In genomic region chr15:64915518-64916227, GRCh38 we compare ENCODE assay signal across 17 cellular contexts. TPM values are rescaled to one million over a fixed set of nuclear protein-coding genes. Genes with fewer than 3 reads are reported as not detected.
A peak's percentile ranks its signal among the peaks of the same experiment; 100 is the strongest.
DNase-seq lines count a peak whose midpoint lies in the region; ATAC-seq, FAIRE-seq and TF ChIP-seq lines count a peak whose summit lies in the region.
"Had no signal": no experiment of that assay in that cellular context is flagged by ENCODE, and none has a peak within 500 bp of the region (broad histone marks: within the 10 kb centered on the region; RNA-seq: fewer than 3 reads in every experiment).

No MANE protein-coding gene starts in this region.

- peak overlapping the region; percentile 57 for H3K27ac Mint-ChIP-seq in activated CD8-positive, alpha-beta T cell treated with anti-CD3 and anti-CD28 coated beads, Interleukin-2, amount 10 ng/mL, durations not matched to agents 7 days and 5 days
- H3K27ac Mint-ChIP-seq in activated CD8-positive, alpha-beta T cell treated with anti-CD3 and anti-CD28 coated beads for 36 hours = no peak overlapping the region
- H3K27ac Mint-ChIP-seq in WTC11 = peak overlapping the region; percentile 13; the same call in 1 of the 2 replicates
- H3K27ac Mint-ChIP-seq: HFFc6 had no signal

- H3K4me1 ChIP-seq in kidney (ENCODE audit: control insufficient read depth in 1 of 2, insufficient read depth in 1 of 2, low read depth in 1 of 2, low read length in 2 of 2) (peaks cover 0 to 5% of the 10 kb centered on the region in 2 donors), upper lobe of right lung (peaks cover 4% of the 10 kb centered on the region)

- H3K36me3 ChIP-seq in kidney (ENCODE audit: control insufficient read depth in 1 of 2, insufficient read depth in 2 of 2, low read length in 2 of 2) (no peaks in the 10 kb centered on the region), upper lobe of right lung (no peaks in the 10 kb centered on the region)

- no peak overlapping the region for H3K9ac ChIP-seq in kidney (ENCODE audit: low read length in 2 of 2)

- no peaks in the 10 kb centered on the region for H3K27me3 ChIP-seq in upper lobe of right lung

- H3K4me3 ChIP-seq in kidney (ENCODE audit: low read length in 2 of 2) = no peak overlapping the region
- no peak overlapping the region for H3K4me3 ChIP-seq in upper lobe of right lung

- H3K27me3 Mint-ChIP-seq in activated CD8-positive, alpha-beta T cell treated with anti-CD3 and anti-CD28 coated beads, Interleukin-2, amount 10 ng/mL, durations not matched to agents 7 days and 5 days (ENCODE audit: low read depth) = peaks cover 6% of the 10 kb centered on the region
- peaks cover 11% of the 10 kb centered on the region for H3K27me3 Mint-ChIP-seq in activated CD8-positive, alpha-beta T cell treated with anti-CD3 and anti-CD28 coated beads for 36 hours
- peaks cover 31% of the 10 kb centered on the region for H3K27me3 Mint-ChIP-seq in WTC11 (ENCODE audit: low read depth)

- no peaks in the 10 kb centered on the region for H3K36me3 Mint-ChIP-seq in activated CD8-positive, alpha-beta T cell treated with anti-CD3 and anti-CD28 coated beads, Interleukin-2, amount 10 ng/mL, durations not matched to agents 7 days and 5 days (ENCODE audit: low read depth)
- no peaks in the 10 kb centered on the region for H3K36me3 Mint-ChIP-seq in activated CD8-positive, alpha-beta T cell treated with anti-CD3 and anti-CD28 coated beads for 36 hours (ENCODE audit: low read depth)
- H3K36me3 Mint-ChIP-seq in WTC11 = no peaks in the 10 kb centered on the region

- peaks cover 58% of the 10 kb centered on the region for H3K4me1 Mint-ChIP-seq in activated CD8-positive, alpha-beta T cell treated with anti-CD3 and anti-CD28 coated beads, Interleukin-2, amount 10 ng/mL, durations not matched to agents 7 days and 5 days (ENCODE audit: low read depth)
- H3K4me1 Mint-ChIP-seq in activated CD8-positive, alpha-beta T cell treated with anti-CD3 and anti-CD28 coated beads for 36 hours (ENCODE audit: low read depth) = peaks cover 4% of the 10 kb centered on the region
- peaks cover 44% of the 10 kb centered on the region for H3K4me1 Mint-ChIP-seq in WTC11

- no peak for TF ChIP-seq CTCF in activated CD8-positive, alpha-beta T cell treated with anti-CD3 and anti-CD28 coated beads for 36 hours (IDR thresholded peaks at IDR 0.05)
- TF ChIP-seq CTCF in WTC11 (IDR thresholded peaks at IDR 0.05) = no peak
- no peak for TF ChIP-seq CTCF in kidney (IDR thresholded peaks at IDR 0.05; ENCODE audit: borderline replicate concordance, extremely low read depth, insufficient read depth)
- no peak for TF ChIP-seq CTCF in upper lobe of right lung (IDR thresholded peaks at IDR 0.05)

- DNase-seq in activated CD8-positive, alpha-beta T cell treated with anti-CD3 and anti-CD28 coated beads, Interleukin-2, amount 10 ng/mL, durations not matched to agents 7 days and 5 days = no peak
- DNase-seq in activated CD8-positive, alpha-beta T cell treated with anti-CD3 and anti-CD28 coated beads for 36 hours = no peak
- DNase-seq in WTC11 (ENCODE audit: low spot score) (no peak), kidney (peak; percentile 22), upper lobe of right lung (peak; percentile 45), T-helper 2 cell (no peak)
- DNase-seq: DMS 273 treated with DMSO at 0.1 percent for 48 hours, HFFc6, KBM-7, NCI-H1092, NCI-H1694, NCI-H774, RPMI8226 had no signal

- no peak for FAIRE-seq in kidney (lab: Jason Lieb, UNC)

- H3K9me3 Mint-ChIP-seq in activated CD8-positive, alpha-beta T cell treated with anti-CD3 and anti-CD28 coated beads, Interleukin-2, amount 10 ng/mL, durations not matched to agents 7 days and 5 days (ENCODE audit: insufficient read depth) = no peaks in the 10 kb centered on the region
- H3K9me3 Mint-ChIP-seq in activated CD8-positive, alpha-beta T cell treated with anti-CD3 and anti-CD28 coated beads for 36 hours = no peaks in the 10 kb centered on the region
- no peaks in the 10 kb centered on the region for H3K9me3 Mint-ChIP-seq in WTC11
- H3K9me3 Mint-ChIP-seq: HFFc6 had no signal

- H3K27ac ChIP-seq in kidney (ENCODE audit: low read depth in 2 of 2, low read length in 2 of 2) (no peak overlapping the region), upper lobe of right lung (no peak overlapping the region)
- H3K27ac ChIP-seq: 22Rv1, HL-60 had no signal

- POLR2A ChIA-PET in activated CD8-positive, alpha-beta T cell treated with anti-CD3 and anti-CD28 coated beads, Interleukin-2, amount 10 ng/mL, durations not matched to agents 7 days and 5 days (lab: Charles Lee) = interaction anchor here (0.6 to 0.8 kb wide), 2 partner anchors 21 to 140 kb away, joined by 3 read pairs; no protein-coding TSS in a partner anchor
- POLR2A ChIA-PET in activated CD8-positive, alpha-beta T cell treated with anti-CD3 and anti-CD28 coated beads for 36 hours (lab: Charles Lee) = interaction anchor here (1.3 kb wide), 1 partner anchor 21 kb away, joined by 5 read pairs; no protein-coding TSS in a partner anchor
- POLR2A ChIA-PET in WTC11 (lab: Charles Lee) = interaction anchor here (0.9 to 1.0 kb wide), 3 partner anchors 22 to 64 kb away, joined by 3 read pairs; no protein-coding TSS in a partner anchor

- intact Hi-C loops in activated CD8-positive, alpha-beta T cell treated with anti-CD3 and anti-CD28 coated beads for 36 hours (cut with micrococcal nuclease) = no loop called here
- intact Hi-C loops in kidney (cut with DNase I) = no loop called here
- intact Hi-C loops in upper lobe of right lung (cut with DNase I) = no loop called here

- ATAC-seq in activated CD8-positive, alpha-beta T cell treated with anti-CD3 and anti-CD28 coated beads, Interleukin-2, amount 10 ng/mL, durations not matched to agents 7 days and 5 days = no peak
- no peak for ATAC-seq in activated CD8-positive, alpha-beta T cell treated with anti-CD3 and anti-CD28 coated beads for 36 hours
- ATAC-seq in WTC11 (peak; percentile 23), upper lobe of right lung (no peak), GM19455 (IDR thresholded peaks at IDR 0.05; ENCODE audit: unreplicated experiment) (no peak), GM18520 (IDR thresholded peaks at IDR 0.05; ENCODE audit: unreplicated experiment) (no peak)

- H3K9me3 ChIP-seq in kidney (ENCODE audit: control insufficient read depth in 1 of 2, low read length in 2 of 2) = no peaks in the 10 kb centered on the region
- H3K9me3 ChIP-seq in upper lobe of right lung = no peaks in the 10 kb centered on the region

- no peak overlapping the region for H3K4me3 Mint-ChIP-seq in activated CD8-positive, alpha-beta T cell treated with anti-CD3 and anti-CD28 coated beads, Interleukin-2, amount 10 ng/mL, durations not matched to agents 7 days and 5 days
- no peak overlapping the region for H3K4me3 Mint-ChIP-seq in activated CD8-positive, alpha-beta T cell treated with anti-CD3 and anti-CD28 coated beads for 36 hours
- H3K4me3 Mint-ChIP-seq in WTC11 = no peak overlapping the region
- H3K4me3 Mint-ChIP-seq: HFFc6 had no signal

- CTCF ChIA-PET in activated CD8-positive, alpha-beta T cell treated with anti-CD3 and anti-CD28 coated beads, Interleukin-2, amount 10 ng/mL, durations not matched to agents 7 days and 5 days (lab: Charles Lee) = interaction anchor here (1.0 to 1.9 kb wide), 4 partner anchors 11 to 106 kb away, joined by 4 read pairs; no protein-coding TSS in a partner anchor
- CTCF ChIA-PET in activated CD8-positive, alpha-beta T cell treated with anti-CD3 and anti-CD28 coated beads for 36 hours (lab: Charles Lee) = interaction anchor here (1.0 to 1.6 kb wide), 2 partner anchors 9 to 21 kb away, joined by 3 to 5 read pairs; no protein-coding TSS in a partner anchor
- CTCF ChIA-PET in WTC11 (lab: Charles Lee) = interaction anchor here (0.7 to 2.2 kb wide), 8 partner anchors 10 to 296 kb away, joined by 3 to 8 read pairs (median 4); partner anchors contain the start of gene CILP

TF ChIP-seq in WTC11, 78 proteins besides CTCF, POLR2A, EP300 and RAD21:
- TF ChIP-seq TP53 (CRISPR knock-in tag; IDR thresholded peaks at IDR 0.05) = peak; percentile 54; the same call in 1 of the 2 replicates
- TF ChIP-seq ZNF263 (CRISPR knock-in tag; IDR thresholded peaks at IDR 0.05; ENCODE audit: low read depth) = peak; percentile 75
- TF ChIP-seq SMAD3 (CRISPR knock-in tag; IDR thresholded peaks at IDR 0.05; ENCODE audit: borderline replicate concordance) = peak; percentile 78; the same call in 1 of the 2 replicates
- peak; percentile 91 for TF ChIP-seq MAX (CRISPR knock-in tag; IDR thresholded peaks at IDR 0.05)
- TF ChIP-seq ZBTB21 (CRISPR knock-in tag; IDR thresholded peaks at IDR 0.05; ENCODE audit: borderline replicate concordance) = 0 out of 2 replicates have a peak, but pooled peaks have one; percentile 26
- no peak for TF ChIP-seq CREM (CRISPR knock-in tag; IDR thresholded peaks at IDR 0.05)
- TF ChIP-seq ESRRA (CRISPR knock-in tag; IDR thresholded peaks at IDR 0.05; ENCODE audit: borderline replicate concordance) = peak; percentile 77; the same call in 1 of the 2 replicates
- no peak for TF ChIP-seq E2F5 (CRISPR knock-in tag; IDR thresholded peaks at IDR 0.05)

RNA-seq across cellular contexts. Expression of gene ANKDD1A, which starts 4.0 kb away (rescaled TPM):
- total RNA-seq in activated CD8-positive, alpha-beta T cell treated with anti-CD3 and anti-CD28 coated beads, Interleukin-2, amount 10 ng/mL, durations not matched to agents 7 days and 5 days = 1 to 10 TPM; 9.1 to 9.5 TPM
- 1 to 10 TPM; 3.4 to 4.3 TPM for total RNA-seq in activated CD8-positive, alpha-beta T cell treated with anti-CD3 and anti-CD28 coated beads for 36 hours
- total RNA-seq in WTC11 (2021) = 6.1 to 7.9 TPM (median 7.4 TPM) in 3 replicates
- total RNA-seq in kidney = 8.0 TPM
- 1.9 TPM for polyA plus RNA-seq in kidney (ENCODE audit: insufficient read depth, low read depth, low replicate concordance)
- 6.0 TPM for total RNA-seq in upper lobe of right lung

Comparison
In these comparisons a context has a peak if more than half of its experiments do, and no peak if none do; other contexts are left out.
1. DNase-seq: peak in kidney (single experiment) and upper lobe of right lung (single experiment); none in activated CD8-positive, alpha-beta T cell treated with anti-CD3 and anti-CD28 coated beads, Interleukin-2, amount 10 ng/mL, durations not matched to agents 7 days and 5 days (single experiment), activated CD8-positive, alpha-beta T cell treated with anti-CD3 and anti-CD28 coated beads for 36 hours (single experiment), WTC11 (single experiment) and T-helper 2 cell (0 of 5).